Comparison of ENCODE assay signal across 1 cellular context in the genomic region with DNA sequence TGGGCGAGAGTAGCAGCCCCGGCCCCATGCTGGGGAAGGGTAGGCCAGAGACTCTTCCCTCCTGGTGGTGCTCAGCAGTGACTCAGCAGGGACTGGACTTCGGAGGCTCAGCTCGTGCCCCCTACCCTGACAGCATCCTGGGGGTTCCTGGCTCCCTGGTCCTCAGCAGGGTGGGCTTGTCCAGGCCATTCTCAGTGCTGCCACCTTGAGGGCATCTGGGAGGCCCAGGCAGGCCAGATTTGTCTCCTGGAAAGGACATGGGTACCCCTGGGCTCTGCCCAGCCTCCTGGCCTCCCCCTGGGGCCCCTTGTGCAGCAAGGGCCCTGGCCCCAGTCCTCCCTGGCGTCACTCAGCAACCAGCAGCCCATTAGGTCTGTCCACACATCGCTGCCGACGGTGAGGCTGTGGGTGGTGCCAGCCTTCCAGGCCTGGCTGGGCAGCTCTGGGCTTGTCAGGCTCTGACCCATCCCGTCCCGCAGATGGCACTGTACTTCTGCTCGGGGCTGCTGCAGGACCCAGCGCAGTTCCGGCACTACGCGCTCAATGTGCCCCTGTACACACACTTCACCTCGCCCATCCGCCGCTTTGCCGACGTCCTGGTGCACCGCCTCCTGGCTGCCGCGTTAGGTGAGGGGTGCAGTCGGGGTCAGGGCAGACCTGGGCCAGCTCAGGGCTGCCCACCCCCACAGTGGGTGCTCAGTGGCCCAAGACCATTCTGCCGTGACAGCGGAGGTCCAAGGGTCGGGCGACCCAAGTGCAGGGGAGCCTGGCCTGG.
TF ChIP-seq lines count a peak whose summit lies in the region.

No MANE protein-coding gene starts in this region.

TF ChIP-seq in HepG2, 621 proteins besides CTCF, POLR2A, EP300 and RAD21 (continued from another document):
- TF ChIP-seq, protein P1, sequence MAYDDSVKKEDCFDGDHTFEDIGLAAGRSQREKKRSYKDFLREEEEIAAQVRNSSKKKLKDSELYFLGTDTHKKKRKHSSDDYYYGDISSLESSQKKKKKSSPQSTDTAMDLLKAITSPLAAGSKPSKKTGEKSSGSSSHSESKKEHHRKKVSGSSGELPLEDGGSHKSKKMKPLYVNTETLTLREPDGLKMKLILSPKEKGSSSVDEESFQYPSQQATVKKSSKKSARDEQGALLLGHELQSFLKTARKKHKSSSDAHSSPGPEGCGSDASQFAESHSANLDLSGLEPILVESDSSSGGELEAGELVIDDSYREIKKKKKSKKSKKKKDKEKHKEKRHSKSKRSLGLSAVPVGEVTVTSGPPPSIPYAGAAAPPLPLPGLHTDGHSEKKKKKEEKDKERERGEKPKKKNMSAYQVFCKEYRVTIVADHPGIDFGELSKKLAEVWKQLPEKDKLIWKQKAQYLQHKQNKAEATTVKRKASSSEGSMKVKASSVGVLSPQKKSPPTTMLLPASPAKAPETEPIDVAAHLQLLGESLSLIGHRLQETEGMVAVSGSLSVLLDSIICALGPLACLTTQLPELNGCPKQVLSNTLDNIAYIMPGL (CRISPR knock-in tag; IDR thresholded peaks at IDR 0.05; ENCODE audit: borderline replicate concordance in 1 of 2, low read depth in 1 of 2), result no peak
- TF ChIP-seq KAT8 (CRISPR knock-in tag; IDR thresholded peaks at IDR 0.05) (no peak), MEF2D (CRISPR knock-in tag; IDR thresholded peaks at IDR 0.05) (no peak), YEATS4 (CRISPR knock-in tag; IDR thresholded peaks at IDR 0.05; ENCODE audit: borderline replicate concordance) (no peak), ZNF121 (CRISPR knock-in tag; IDR thresholded peaks at IDR 0.05) (no peak), GATA4 (IDR thresholded peaks at IDR 0.05; ENCODE audit: borderline replicate concordance, low read depth) (no peak), JARID2 (CRISPR knock-in tag; IDR thresholded peaks at IDR 0.05; ENCODE audit: insufficient replicate concordance) (no peak), ZNF652 (CRISPR knock-in tag; IDR thresholded peaks at IDR 0.05; ENCODE audit: borderline replicate concordance, low read depth) (no peak), ZEB1 (IDR thresholded peaks at IDR 0.05; ENCODE audit: insufficient replicate concordance, low read depth) (no peak), PITX1 (CRISPR knock-in tag; IDR thresholded peaks at IDR 0.05) (no peak), REL (CRISPR knock-in tag; conservative IDR thresholded peaks at IDR 0.05) (no peak), RORA (CRISPR knock-in tag; IDR thresholded peaks at IDR 0.05) (no peak), ZNF503 (CRISPR knock-in tag; IDR thresholded peaks at IDR 0.05) (no peak), MTA1 (CRISPR knock-in tag; IDR thresholded peaks at IDR 0.05; ENCODE audit: borderline replicate concordance) (no peak), CBX2 (IDR thresholded peaks at IDR 0.05; ENCODE audit: low read depth, low read length) (no peak), CBX2 (CRISPR knock-in tag; IDR thresholded peaks at IDR 0.05; ENCODE audit: low read depth) (no peak), ZNF441 (CRISPR knock-in tag; IDR thresholded peaks at IDR 0.05; ENCODE audit: borderline replicate concordance) (no peak), RXRA (CRISPR knock-in tag; IDR thresholded peaks at IDR 0.05) (peak; percentile 36; the same call in 1 of the 2 replicates), ETV5 (CRISPR knock-in tag; IDR thresholded peaks at IDR 0.05; ENCODE audit: borderline replicate concordance) (0 out of 2 replicates have a peak, but pooled peaks have one; percentile 11), ZNF543 (CRISPR knock-in tag; IDR thresholded peaks at IDR 0.05) (no peak)
- TF ChIP-seq, protein P2, sequence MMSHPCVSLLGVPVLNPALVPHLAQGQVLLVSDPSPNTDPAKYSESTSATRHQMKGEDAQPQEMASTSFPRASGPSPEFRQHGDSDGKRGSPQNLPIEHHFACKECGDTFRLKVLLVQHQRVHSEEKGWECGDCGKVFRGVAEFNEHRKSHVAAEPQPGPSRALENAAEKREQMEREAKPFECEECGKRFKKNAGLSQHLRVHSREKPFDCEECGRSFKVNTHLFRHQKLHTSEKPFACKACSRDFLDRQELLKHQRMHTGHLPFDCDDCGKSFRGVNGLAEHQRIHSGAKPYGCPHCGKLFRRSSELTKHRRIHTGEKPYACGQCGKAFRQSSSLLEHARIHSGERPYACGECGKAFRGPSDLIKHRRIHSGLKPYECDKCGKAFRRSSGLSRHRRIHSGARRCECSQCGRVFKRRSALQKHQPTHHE (CRISPR knock-in tag; IDR thresholded peaks at IDR 0.05; ENCODE audit: borderline replicate concordance), result no peak
- TF ChIP-seq, protein P3, sequence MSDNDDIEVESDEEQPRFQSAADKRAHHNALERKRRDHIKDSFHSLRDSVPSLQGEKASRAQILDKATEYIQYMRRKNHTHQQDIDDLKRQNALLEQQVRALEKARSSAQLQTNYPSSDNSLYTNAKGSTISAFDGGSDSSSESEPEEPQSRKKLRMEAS (IDR thresholded peaks at IDR 0.05), result no peak
- TF ChIP-seq, protein P4, sequence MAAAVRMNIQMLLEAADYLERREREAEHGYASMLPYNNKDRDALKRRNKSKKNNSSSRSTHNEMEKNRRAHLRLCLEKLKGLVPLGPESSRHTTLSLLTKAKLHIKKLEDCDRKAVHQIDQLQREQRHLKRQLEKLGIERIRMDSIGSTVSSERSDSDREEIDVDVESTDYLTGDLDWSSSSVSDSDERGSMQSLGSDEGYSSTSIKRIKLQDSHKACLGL (CRISPR knock-in tag; IDR thresholded peaks at IDR 0.05), result no peak
